Comparison of ENCODE assay signal across 18 cellular contexts in the genomic region with DNA sequence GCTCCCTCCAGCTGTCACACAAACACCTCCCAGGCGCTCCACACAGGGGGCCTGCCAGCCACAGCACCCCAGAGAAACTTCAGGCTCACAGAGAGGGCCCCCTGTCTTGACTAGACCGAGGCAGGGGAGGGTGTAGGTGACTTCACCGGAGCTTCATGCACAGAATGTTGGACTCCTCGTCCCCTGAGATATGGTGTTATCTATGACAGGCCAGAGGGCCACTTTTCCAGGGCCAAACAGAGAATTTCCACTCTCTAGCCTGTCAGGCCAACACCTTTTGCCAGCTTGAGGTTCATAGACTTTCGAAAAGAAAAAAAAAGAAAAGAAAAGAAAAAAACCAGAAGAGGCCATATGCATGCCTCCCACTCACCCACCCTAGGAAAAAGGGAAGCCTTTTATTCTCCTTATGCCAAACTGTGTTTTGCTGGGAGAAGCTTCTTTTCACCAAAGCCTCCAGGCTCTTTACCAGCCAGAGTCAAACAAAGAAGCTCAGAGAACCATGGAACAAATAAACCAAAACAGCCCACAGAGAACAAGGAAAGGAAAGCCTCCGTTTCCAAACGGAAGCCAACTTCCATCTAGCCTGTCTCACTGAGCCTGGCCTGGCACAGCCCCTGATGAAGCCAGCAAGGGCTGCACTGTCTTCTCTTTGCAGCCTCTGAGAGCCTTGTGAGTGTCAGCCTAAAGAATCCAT.
A peak's percentile ranks its signal among the peaks of the same experiment; 100 is the strongest.
DNase-seq lines count a peak whose midpoint lies in the region; TF ChIP-seq lines count a peak whose summit lies in the region.
"Had no signal": no experiment of that assay in that cellular context is flagged by ENCODE, and none has a peak within 500 bp of the region (broad histone marks: within the 10 kb centered on the region; RNA-seq: fewer than 3 reads in every experiment).

No MANE protein-coding gene starts in this region.

- no peaks in the 10 kb centered on the region; the same call in 1 of the 2 replicates for H3K79me2 ChIP-seq in H9 (ENCODE audit: insufficient read depth, low read length)

- no peak overlapping the region for H3K4ac ChIP-seq in H9 (ENCODE audit: low read depth, low read length)
- H3K4ac ChIP-seq in mesenchymal stem cell (ENCODE audit: low read depth in 1 of 2, low read length in 2 of 2): no peak overlapping the region

- H3K36me3 ChIP-seq in mesenchymal stem cell (ENCODE audit: control insufficient read depth in 1 of 2, insufficient read depth in 2 of 2, low read depth in 1 of 2, low read length in 2 of 2): no peaks in the 10 kb centered on the region
- no peaks in the 10 kb centered on the region for H3K36me3 ChIP-seq in CD4-positive, alpha-beta memory T cell (ENCODE audit: insufficient read depth, low read length)
- H3K36me3 ChIP-seq: heart left ventricle had no signal

- no peaks in the 10 kb centered on the region for H3K9me3 ChIP-seq in H9 (ENCODE audit: control insufficient read depth, low read depth, low read length)
- H3K9me3 ChIP-seq in mesenchymal stem cell (ENCODE audit: control insufficient read depth, low read length): no peaks in the 10 kb centered on the region
- no peaks in the 10 kb centered on the region for H3K9me3 ChIP-seq in CD4-positive, alpha-beta memory T cell (ENCODE audit: control insufficient read depth in 1 of 2, low read length in 2 of 2)
- H3K9me3 ChIP-seq: heart left ventricle had no signal

- no peak overlapping the region for H3K23ac ChIP-seq in H9 (ENCODE audit: insufficient read length, low read depth, low read length)
- no peak overlapping the region for H3K23ac ChIP-seq in mesenchymal stem cell (ENCODE audit: low read length in 2 of 2)

- H3K79me1 ChIP-seq in H9 (ENCODE audit: insufficient read depth, low read depth, low read length, poor library complexity, severe bottlenecking) (no peaks in the 10 kb centered on the region), mesenchymal stem cell (replicated peaks; ENCODE audit: low read length, poor library complexity, severe bottlenecking) (no peaks in the 10 kb centered on the region)

- no peak overlapping the region for H2AK5ac ChIP-seq in H9 (ENCODE audit: insufficient read length, low read length)
- no peak overlapping the region for H2AK5ac ChIP-seq in mesenchymal stem cell (ENCODE audit: low read length, severe bottlenecking)

- no peaks in the 10 kb centered on the region for H3K27me3 Mint-ChIP-seq in H9 (ENCODE audit: low read depth)
- H3K27me3 Mint-ChIP-seq in CD4-positive, alpha-beta memory T cell: no peaks in the 10 kb centered on the region
- H3K27me3 Mint-ChIP-seq: natural killer cell treated with Interleukin-12 subunit alpha and Interleukin-12 subunit beta and Interleukin-15 and Interleukin-18, amount 100 ng/mL, for 72 hours; T-helper 17 cell had no signal

- WGBS in H9 (ENCODE audit: extremely low coverage, insufficient read length, low lambda C conversion rate): no CpG with 5 or more reads among the region's 7 CpGs
- WGBS in mesenchymal stem cell: 96% methylated on average over 6 of the region's 7 CpGs

- no peaks in the 10 kb centered on the region for H3K9me3 Mint-ChIP-seq in H9
- H3K9me3 Mint-ChIP-seq in CD4-positive, alpha-beta memory T cell: no peaks in the 10 kb centered on the region
- H3K9me3 Mint-ChIP-seq: activated T-helper 2 cell treated with anti-CD3 and anti-CD28 coated beads, Interferon-gamma antibody, Interleukin-2, Interleukin-4, amounts not matched to agents 10 μg/mL and 5 μg/mL and 100 μg/mL, durations not matched to agents 14 hours and 24 hours and 36 hours; natural killer cell treated with Interleukin-12 subunit alpha and Interleukin-12 subunit beta and Interleukin-15 and Interleukin-18, amount 100 ng/mL, for 72 hours had no signal

- H3K4me1 ChIP-seq in H9 (ENCODE audit: insufficient read depth, low read length): peaks cover 5% of the 10 kb centered on the region; the same call in 1 of the 2 replicates
- H3K4me1 ChIP-seq in mesenchymal stem cell (ENCODE audit: control insufficient read depth, insufficient read depth, low read depth, low read length): no peaks in the 10 kb centered on the region
- no peaks in the 10 kb centered on the region for H3K4me1 ChIP-seq in CD4-positive, alpha-beta memory T cell (ENCODE audit: insufficient read depth, low read length)

- H3K23me2 ChIP-seq in H9 (ENCODE audit: insufficient read length, low read depth, low read length, poor library complexity, severe bottlenecking): no peaks in the 10 kb centered on the region

- peak overlapping the region; percentile 54 to 87 (median 54); a peak in 6 of 7 replicates for H3K27ac Mint-ChIP-seq in H9
- no peak overlapping the region for H3K27ac Mint-ChIP-seq in CD4-positive, alpha-beta memory T cell
- H3K27ac Mint-ChIP-seq: activated T-helper 2 cell treated with anti-CD3 and anti-CD28 coated beads, Interferon-gamma antibody, Interleukin-2, Interleukin-4, amounts not matched to agents 10 μg/mL and 5 μg/mL and 100 μg/mL, durations not matched to agents 14 hours and 24 hours and 36 hours; natural killer cell treated with Interleukin-12 subunit alpha and Interleukin-12 subunit beta and Interleukin-15 and Interleukin-18, amount 100 ng/mL, for 72 hours; T-helper 17 cell had no signal

- H3K4me1 Mint-ChIP-seq in H9: peaks cover 13 to 19% of the 10 kb centered on the region in 2 experiments
- H3K4me1 Mint-ChIP-seq in CD4-positive, alpha-beta memory T cell: peaks cover 0 to 6% (median 2%) of the 10 kb centered on the region in 4 donors

- CTCF ChIA-PET in CD4-positive, alpha-beta memory T cell (lab: Charles Lee; ENCODE audit: partially characterized antibody): no interaction called here

- no peak overlapping the region for H4K8ac ChIP-seq in H9 (replicated peaks; ENCODE audit: insufficient read length, low read depth, low read length)
- no peak overlapping the region for H4K8ac ChIP-seq in mesenchymal stem cell (ENCODE audit: low read length)

- H4K5ac ChIP-seq in H9 (ENCODE audit: insufficient read length, low read depth, low read length): no peak overlapping the region

- H2BK5ac ChIP-seq in H9 (ENCODE audit: insufficient read length, low read length) (no peak overlapping the region), mesenchymal stem cell (ENCODE audit: low read depth, low read length, poor library complexity, severe bottlenecking) (no peak overlapping the region)

- no peak overlapping the region for H3K56ac ChIP-seq in H9 (ENCODE audit: insufficient read length, low read depth, low read length)

- H3K9ac ChIP-seq in H9 (ENCODE audit: extremely low read depth, insufficient read length, low read length): no peak overlapping the region
- H3K9ac ChIP-seq in mesenchymal stem cell (ENCODE audit: low read length): no peak overlapping the region

- H2BK15ac ChIP-seq in H9 (ENCODE audit: low read depth, low read length) (no peak overlapping the region), mesenchymal stem cell (ENCODE audit: low read depth, poor library complexity, severe bottlenecking) (no peak overlapping the region)

- no peak overlapping the region for H3K18ac ChIP-seq in H9 (ENCODE audit: insufficient read length, low read depth, low read length)
- H3K18ac ChIP-seq in mesenchymal stem cell (ENCODE audit: low read depth in 1 of 2, low read length in 2 of 2): no peak overlapping the region

- no peak overlapping the region for H3K27ac ChIP-seq in H9 (ENCODE audit: insufficient read length, low read depth, low read length)
- H3K27ac ChIP-seq in dorsolateral prefrontal cortex: peak overlapping the region in 52 of 59 donors; percentile 1 to 87 (median 69)
- H3K27ac ChIP-seq in mesenchymal stem cell (ENCODE audit: low read length, poor library complexity, severe bottlenecking): no peak overlapping the region
- H3K27ac ChIP-seq in CD4-positive, alpha-beta memory T cell (ENCODE audit: low read depth, low read length): no peak overlapping the region
- H3K27ac ChIP-seq: C4-2B, epithelial cell of prostate, heart left ventricle, RWPE1 had no signal

- H3K4me2 ChIP-seq in H9 (ENCODE audit: insufficient read depth, insufficient read length, low read length) (no peak overlapping the region), mesenchymal stem cell (ENCODE audit: low read length, poor library complexity, severe bottlenecking) (no peak overlapping the region)

- no peak overlapping the region for H3T11ph ChIP-seq in H9 (ENCODE audit: low read length)

- intact Hi-C loops in dorsolateral prefrontal cortex (cut with DNase I): no loop called here
- intact Hi-C loops in CD4-positive, alpha-beta memory T cell (cut with micrococcal nuclease): no loop called here

- H2AFZ ChIP-seq in H9 (ENCODE audit: low read length) (no peak overlapping the region), mesenchymal stem cell (ENCODE audit: low read depth, low read length) (no peak overlapping the region)

- TF ChIP-seq CTCF in H9 (conservative IDR thresholded peaks at IDR 0.05) (no peak), dorsolateral prefrontal cortex (IDR thresholded peaks at IDR 0.05 in 54 of 56, conservative IDR thresholded peaks at IDR 0.05 in 2 of 56; ENCODE audit: low read depth in 1 of 56, partially characterized antibody in 56 of 56) (peak in 1 of 56 donors; percentile 13)

- no peak overlapping the region for H2BK20ac ChIP-seq in H9 (ENCODE audit: low read depth, low read length, poor library complexity, severe bottlenecking)

- H3K14ac ChIP-seq in H9 (ENCODE audit: insufficient read depth, low read length) (no peak overlapping the region), mesenchymal stem cell (ENCODE audit: low read length in 2 of 2) (no peak overlapping the region)

- H3K27me3 ChIP-seq in H9 (ENCODE audit: insufficient read depth, low read length) (no peaks in the 10 kb centered on the region), dorsolateral prefrontal cortex (no peaks in the 10 kb centered on the region), mesenchymal stem cell (ENCODE audit: control insufficient read depth in 1 of 2, insufficient read depth in 1 of 2, low read length in 2 of 2) (no peaks in the 10 kb centered on the region)
- H3K27me3 ChIP-seq in CD4-positive, alpha-beta memory T cell (ENCODE audit: insufficient read depth, low read length): no peaks in the 10 kb centered on the region
- H3K27me3 ChIP-seq: heart left ventricle had no signal

- no peak overlapping the region for H3K4me3 Mint-ChIP-seq in H9
- H3K4me3 Mint-ChIP-seq in CD4-positive, alpha-beta memory T cell: no peak overlapping the region
- H3K4me3 Mint-ChIP-seq: natural killer cell treated with Interleukin-12 subunit alpha and Interleukin-12 subunit beta and Interleukin-15 and Interleukin-18, amount 100 ng/mL, for 72 hours; T-helper 17 cell had no signal

- H2BK120ac ChIP-seq in H9 (ENCODE audit: low read depth, low read length, poor library complexity, severe bottlenecking): no peak overlapping the region
- H2BK120ac ChIP-seq in mesenchymal stem cell (ENCODE audit: low read depth, low read length): no peak overlapping the region

- H3K36me3 Mint-ChIP-seq in H9 (ENCODE audit: insufficient read depth in 1 of 3, low read depth in 3 of 3): no peaks in the 10 kb centered on the region; a peak in 4 of 7 replicates
- H3K36me3 Mint-ChIP-seq in CD4-positive, alpha-beta memory T cell: no peaks in the 10 kb centered on the region
- H3K36me3 Mint-ChIP-seq: natural killer cell treated with Interleukin-12 subunit alpha and Interleukin-12 subunit beta and Interleukin-15 and Interleukin-18, amount 100 ng/mL, for 72 hours had no signal

- no peaks in the 10 kb centered on the region for H4K20me1 ChIP-seq in H9 (ENCODE audit: control insufficient read depth, insufficient read depth, insufficient read length)

- H3K4me3 ChIP-seq in dorsolateral prefrontal cortex (no peak overlapping the region), mesenchymal stem cell (ENCODE audit: insufficient read depth in 1 of 2, low read depth in 1 of 2, low read length in 2 of 2) (no peak overlapping the region)
- H3K4me3 ChIP-seq in CD4-positive, alpha-beta memory T cell (ENCODE audit: low read length in 2 of 2): no peak overlapping the region
- H3K4me3 ChIP-seq: heart left ventricle had no signal

- H2BK12ac ChIP-seq in H9 (ENCODE audit: insufficient read length, low read depth, low read length) (no peak overlapping the region), mesenchymal stem cell (ENCODE audit: low read length in 2 of 2) (peak overlapping the region in 1 of 2 experiments; percentile 72)

- H4K91ac ChIP-seq in H9 (ENCODE audit: insufficient read length, low read depth, low read length) (no peak overlapping the region), mesenchymal stem cell (ENCODE audit: low read length) (no peak overlapping the region)

- DNase-seq in H9: no peak
- DNase-seq in NCI-H69 (lab: John Stamatoyannopoulos, UW): peak; percentile 29
- DNase-seq in dorsolateral prefrontal cortex: peak in 3 of 10 donors; percentile 24 to 53 (median 42)
- DNase-seq in occipital lobe (lab: John Stamatoyannopoulos, UW): peak; percentile 18
- no peak for DNase-seq in mesenchymal stem cell
- DNase-seq in 8988T: no peak
- no peak for DNase-seq in KG1 (lab: John Stamatoyannopoulos, UW)
- no peak for DNase-seq in CD4-positive, alpha-beta memory T cell
- DNase-seq: activated CD4-positive, alpha-beta T cell treated with anti-CD3 and anti-CD28 coated beads, Interleukin-2, amount 50 U/mL, for 1 hour; heart left ventricle; NCI-H1105 treated with DMSO at 0.1 percent for 48 hours; NCI-H526 treated with DMSO at 0.1 percent for 48 hours; T-helper 17 cell had no signal

- POLR2A ChIA-PET in CD4-positive, alpha-beta memory T cell (lab: Charles Lee; ENCODE audit: partially characterized antibody): no interaction called here

Comparison
In these comparisons a context has a peak if more than half of its experiments do, and no peak if none do; other contexts are left out.
1. DNase-seq: peak in NCI-H69 (single experiment) and occipital lobe (single experiment); none in H9 (single experiment), mesenchymal stem cell (single experiment), 8988T (single experiment), KG1 (single experiment) and CD4-positive, alpha-beta memory T cell (0 of 5).
2. H3K27ac ChIP-seq: peak in dorsolateral prefrontal cortex (52 of 59); none in H9 (single experiment), mesenchymal stem cell (single experiment) and CD4-positive, alpha-beta memory T cell (single experiment).
3. H3K27ac Mint-ChIP-seq: peak in H9 (3 of 3); none in CD4-positive, alpha-beta memory T cell (0 of 7).